Comparison of ENCODE assay signal across 8 cellular contexts in genomic region chr12:104462931-104463339, GRCh38. TPM values are rescaled to one million over a fixed set of nuclear protein-coding genes. Genes with fewer than 3 reads are reported as not detected.
A peak's percentile ranks its signal among the peaks of the same experiment; 100 is the strongest.
DNase-seq lines count a peak whose midpoint lies in the region; ATAC-seq, FAIRE-seq and TF ChIP-seq lines count a peak whose summit lies in the region.

No MANE protein-coding gene starts in this region.

- H3K4me3 ChIP-seq in DND-41 (ENCODE audit: low read depth in 1 of 2, low read length in 2 of 2) (peak overlapping the region in 1 of 2 experiments; percentile 49; a peak in 2 of 4 replicates), MM.1S (ENCODE audit: low read length) (peak overlapping the region; percentile 19; the same call in 1 of the 2 replicates), GM12878 (peak overlapping the region; percentile 53), tibial nerve (no peak overlapping the region)

- H3F3A ChIP-seq in MM.1S (ENCODE audit: insufficient read depth, low read length), result peaks cover 52% of the 10 kb centered on the region

- H3K9me2 ChIP-seq in MM.1S (replicated peaks; ENCODE audit: insufficient read depth, low read length), result no peaks in the 10 kb centered on the region

- H3K27me3 ChIP-seq in DND-41 (ENCODE audit: insufficient read depth, low read length, poor library complexity) (no peaks in the 10 kb centered on the region), MM.1S (replicated peaks; ENCODE audit: insufficient read depth, low read length) (no peaks in the 10 kb centered on the region), GM12878 (replicated peaks in 1 of 2; ENCODE audit: control insufficient read depth in 2 of 2, insufficient read depth in 2 of 2, low read length in 1 of 2) (no peaks in the 10 kb centered on the region), tibial nerve (no peaks in the 10 kb centered on the region)

- CTCF ChIA-PET in GM12878 (lab: Yijun Ruan, JAX), result interaction anchor here (1.0 kb wide), 2 partner anchors 10 to 206 kb away, joined by 3 to 4 read pairs; no protein-coding TSS in a partner anchor

- peaks cover 41% of the 10 kb centered on the region for H4K20me1 ChIP-seq in DND-41 (ENCODE audit: insufficient read depth, low read length)
- H4K20me1 ChIP-seq in MM.1S (ENCODE audit: insufficient read depth, low read length), result no peaks in the 10 kb centered on the region
- no peaks in the 10 kb centered on the region for H4K20me1 ChIP-seq in GM12878 (ENCODE audit: control insufficient read depth, insufficient read depth)

- WGBS in GM12878 (ENCODE audit: insufficient coverage, insufficient replicate concordance, low lambda C conversion rate, missing lambda C conversion rate), result 0% methylated on average over 1 of the region's 1 CpG
- 75 to 77% methylated on average over 1 of the region's 1 CpG for WGBS in tibial nerve, 2 donors

- H3K9me3 ChIP-seq in DND-41 (ENCODE audit: insufficient read depth, low read length, severe bottlenecking) (no peaks in the 10 kb centered on the region), MM.1S (replicated peaks; ENCODE audit: insufficient read depth, low read length) (no peaks in the 10 kb centered on the region), GM12878 (replicated peaks; ENCODE audit: control insufficient read depth, insufficient read depth, low read length) (no peaks in the 10 kb centered on the region), tibial nerve (no peaks in the 10 kb centered on the region)

- TF ChIP-seq EP300 in GM12878 (IDR thresholded peaks at IDR 0.05; ENCODE audit: borderline replicate concordance in 1 of 2, control insufficient read depth in 1 of 2, low read depth in 2 of 2, low read length in 2 of 2) (peak; percentile 25 to 85; a peak in 3 of 4 replicates), tibial nerve (IDR thresholded peaks at IDR 0.05) (peak in 1 of 2 donors; percentile 21)

- H3K9ac ChIP-seq in DND-41 (ENCODE audit: low read depth, low read length), result peak overlapping the region; percentile 35
- peak overlapping the region; percentile 31; the same call in 1 of the 2 replicates for H3K9ac ChIP-seq in MM.1S (ENCODE audit: low read length)
- peak overlapping the region; percentile 38 for H3K9ac ChIP-seq in GM12878 (ENCODE audit: control insufficient read depth, insufficient read depth, low read length)

- peaks cover 73% of the 10 kb centered on the region for H3K36me3 ChIP-seq in DND-41 (ENCODE audit: insufficient read depth, low read length)
- no peaks in the 10 kb centered on the region for H3K36me3 ChIP-seq in MM.1S (replicated peaks; ENCODE audit: insufficient read depth, low read length)
- no peaks in the 10 kb centered on the region; a peak in 1 of 4 replicates for H3K36me3 ChIP-seq in GM12878 (ENCODE audit: control insufficient read depth in 2 of 2, insufficient read depth in 2 of 2, low read length in 1 of 2)
- H3K36me3 ChIP-seq in tibial nerve, result no peaks in the 10 kb centered on the region

- no peak for TF ChIP-seq RAD21 in GM12878 (IDR thresholded peaks at IDR 0.05; ENCODE audit: insufficient read depth, low read depth, low read length)

- no peak for DNase-seq in DND-41
- peak; percentile 78 for DNase-seq in MM.1S
- peak; percentile 88 for DNase-seq in GM12878 (ENCODE audit: low read depth, low spot score)
- no peak for DNase-seq in tibial nerve (ENCODE audit: low spot score in 2 of 2)
- DNase-seq in sciatic nerve (ENCODE audit: low spot score), result no peak
- no peak for DNase-seq in posterior cingulate gyrus
- no peak for DNase-seq in HCEC 1CT

- RAD21 ChIA-PET in GM12878 (lab: Charles Lee; ENCODE audit: unreplicated experiment), result interaction anchor here (1.0 kb wide), 5 partner anchors 11 to 142 kb away, joined by 4 to 7 read pairs (median 4); no protein-coding TSS in a partner anchor

- no TSS peak for BruUV-seq in GM12878 (replicated peaks; lab: Mats Ljungman, UMichigan)

- H3K4me1 ChIP-seq in DND-41 (ENCODE audit: insufficient read depth, low read length), result peaks cover 88% of the 10 kb centered on the region
- H3K4me1 ChIP-seq in MM.1S (ENCODE audit: low read length), result peaks cover 54% of the 10 kb centered on the region
- H3K4me1 ChIP-seq in GM12878 (ENCODE audit: control insufficient read depth, insufficient read depth, low read length), result peaks cover 50% of the 10 kb centered on the region
- peaks cover 0 to 31% (median 15%) of the 10 kb centered on the region in 4 donors for H3K4me1 ChIP-seq in tibial nerve

- intact Hi-C loops in GM12878 (cut with micrococcal nuclease; ENCODE audit: unreplicated experiment), result loop anchor here (2.0 to 10.0 kb wide), 3 partner anchors 16 to 642 kb away; partner anchors contain the start of gene WASHC4
- intact Hi-C loops in sciatic nerve (cut with DNase I), result no loop called here
- intact Hi-C loops in posterior cingulate gyrus (cut with DNase I), result no loop called here

- TF ChIP-seq CTCF in DND-41 (IDR thresholded peaks at IDR 0.05; ENCODE audit: borderline replicate concordance, extremely low read depth, low read length, poor library complexity, severe bottlenecking) (no peak), MM.1S (IDR thresholded peaks at IDR 0.05; ENCODE audit: low read length) (no peak), GM12878 (IDR thresholded peaks at IDR 0.05 in 2 of 3, conservative IDR thresholded peaks at IDR 0.05 in 1 of 3; ENCODE audit: control insufficient read depth in 2 of 3, extremely low read depth in 1 of 3, insufficient read depth in 1 of 3, low read depth in 3 of 3, low read length in 3 of 3) (no peak), tibial nerve (IDR thresholded peaks at IDR 0.05) (no peak)

- no peak overlapping the region for H2AFZ ChIP-seq in DND-41 (ENCODE audit: low read depth, low read length)
- 0 out of 2 replicates have a peak overlapping the region, but pooled peaks have one; percentile 25 for H2AFZ ChIP-seq in MM.1S (ENCODE audit: low read length)
- H2AFZ ChIP-seq in GM12878 (ENCODE audit: control insufficient read depth, low read depth, low read length), result no peak overlapping the region

- peak; percentile 78 for FAIRE-seq in GM12878 (lab: Jason Lieb, UNC)

- no peak for TF ChIP-seq POLR2A in GM12878 (IDR thresholded peaks at IDR 0.05; ENCODE audit: low read depth, low read length)
- TF ChIP-seq POLR2A in tibial nerve (IDR thresholded peaks at IDR 0.05), result no peak

- in situ Hi-C loops in GM12878 (cut with MboI), result loop anchor here (5.0 kb wide), 1 partner anchor 104 kb away; no protein-coding TSS in a partner anchor

- H3K4me2 ChIP-seq in DND-41 (ENCODE audit: insufficient read depth, low read length) (peak overlapping the region; percentile 83), MM.1S (ENCODE audit: low read depth, low read length) (peak overlapping the region; percentile 75), GM12878 (ENCODE audit: control insufficient read depth, insufficient read depth) (peak overlapping the region; percentile 71)

- ATAC-seq in DND-41 (ENCODE audit: insufficient read depth, low read depth) (0 out of 3 replicates have a peak, but pooled peaks have one; percentile 7), GM21360 (IDR thresholded peaks at IDR 0.05; ENCODE audit: unreplicated experiment) (peak; percentile 57), GM12878 (peak; percentile 52), sciatic nerve (no peak)

- SMC1A ChIA-PET in GM12878 (lab: Charles Lee; ENCODE audit: uncharacterized antibody, unreplicated experiment), result interaction anchor here (0.7 to 5.1 kb wide), 6 partner anchors 9 to 141 kb away, joined by 3 to 73 read pairs (median 4); no protein-coding TSS in a partner anchor

- H3K27ac ChIP-seq in DND-41 (ENCODE audit: low read length) (peak overlapping the region; percentile 81), MM.1S (ENCODE audit: low read length) (peak overlapping the region; percentile 71; the same call in 1 of the 2 replicates), GM12878 (ENCODE audit: control insufficient read depth, insufficient read depth) (peak overlapping the region; percentile 80), tibial nerve (peak overlapping the region in 3 of 4 donors; percentile 17 to 45 (median 37))

- POLR2A ChIA-PET in GM12878 (lab: Charles Lee), result interaction anchor here (0.6 to 1.0 kb wide), 3 partner anchors 11 to 147 kb away, joined by 4 to 6 read pairs (median 4); no protein-coding TSS in a partner anchor

- H3K79me2 ChIP-seq in DND-41 (ENCODE audit: insufficient read depth, low read length), result peaks cover 100% of the 10 kb centered on the region
- H3K79me2 ChIP-seq in MM.1S (ENCODE audit: low read length), result peaks cover 97% of the 10 kb centered on the region
- H3K79me2 ChIP-seq in GM12878 (ENCODE audit: control insufficient read depth, insufficient read depth, low read length), result peaks cover 95% of the 10 kb centered on the region

TF ChIP-seq in GM12878, 131 proteins besides CTCF, POLR2A, EP300 and RAD21 (continues in another document):
- TF ChIP-seq NBN (IDR thresholded peaks at IDR 0.05), result peak; percentile 85
- no peak for TF ChIP-seq ZSCAN29 (IDR thresholded peaks at IDR 0.05)
- TF ChIP-seq SMARCA5 (IDR thresholded peaks at IDR 0.05), result no peak
- peak; percentile 77 for TF ChIP-seq EED (IDR thresholded peaks at IDR 0.05; ENCODE audit: low read depth)
- TF ChIP-seq SMAD5 (IDR thresholded peaks at IDR 0.05; ENCODE audit: low read depth), result no peak

RNA-seq across cellular contexts. Expression of gene CHST11, which starts 6.2 kb away (rescaled TPM):
- 76.7 and 93.6 TPM in 2 replicates for total RNA-seq in GM12878 (2013; cell fraction: nucleolus; rRNA removed)
- 19.9 and 23.8 TPM in 2 replicates for total RNA-seq in GM12878 (2014; rRNA removed)
- 12.3 and 13.0 TPM in 2 replicates for total RNA-seq in GM12878 (2014; rRNA removed; fragmentation: Illumina TruSeq; extraction: Trizol)
- 34.8 and 38.1 TPM in 2 replicates for total RNA-seq in GM12878 (2021)
- polyA plus RNA-seq in GM12878 (2011; ENCODE audit: low read depth), result 6.0 TPM
- 20.0 and 25.7 TPM in 2 replicates for polyA plus RNA-seq in GM12878 (2011; rRNA removed)
- 46.8 and 64.2 TPM in 2 replicates for polyA plus RNA-seq in GM12878 (2011; cell fraction: cytosol; rRNA removed)
- polyA plus RNA-seq in GM12878 (2011; cell fraction: nucleus; rRNA removed), result 21.6 and 29.7 TPM in 2 replicates
- polyA plus RNA-seq in GM12878 (2012), result 11.8 and 12.6 TPM in 2 replicates
- polyA plus RNA-seq in GM12878 (2014; fragmentation: Illumina TruSeq; extraction: Trizol), result 12.5 and 13.4 TPM in 2 replicates
- polyA plus RNA-seq in GM12878 (2014; fragmentation: Nextera tagmentation; extraction: Ambion mirVana), result 1 to 10 TPM; 1.9 to 2.5 TPM
- 11.3 and 23.1 TPM in 2 replicates for polyA plus RNA-seq in GM12878 (2014; rRNA removed)
- polyA plus RNA-seq in GM12878 (2016; fragmentation: Nextera tagmentation; extraction: Ambion mirVana), result 10 to 100 TPM; 20.9 to 24.6 TPM
- 36.6 and 44.7 TPM in 2 replicates for polyA minus RNA-seq in GM12878 (2011; rRNA and poly(A)+ RNA removed)
- 11.2 and 11.3 TPM in 2 replicates for polyA minus RNA-seq in GM12878 (2011; cell fraction: cytosol; rRNA and poly(A)+ RNA removed)
- polyA minus RNA-seq in GM12878 (2011; cell fraction: nucleus; rRNA and poly(A)+ RNA removed), result 25.5 and 48.1 TPM in 2 replicates
- total RNA-seq in tibial nerve, result 10 to 100 TPM; 20.8 to 56.7 (median 26.5) TPM
- 19.2 TPM for total RNA-seq in sciatic nerve

Comparison
In these comparisons a context has a peak if more than half of its experiments do, and no peak if none do; other contexts are left out.
1. DNase-seq: peak in MM.1S (single experiment) and GM12878 (single experiment); none in DND-41 (single experiment), tibial nerve (0 of 2), sciatic nerve (single experiment), posterior cingulate gyrus (0 of 10) and HCEC 1CT (single experiment).
2. H3K4me3 ChIP-seq: peak in MM.1S (single experiment) and GM12878 (single experiment); none in tibial nerve (0 of 4).
3. Peak in every context shown above with its lines, with median percentiles within 50 percentile points of each other: H3K27ac ChIP-seq, H3K4me2 ChIP-seq and H3K9ac ChIP-seq.